8 cellular contexts compared by ENCODE assay signal in the genomic region with DNA sequence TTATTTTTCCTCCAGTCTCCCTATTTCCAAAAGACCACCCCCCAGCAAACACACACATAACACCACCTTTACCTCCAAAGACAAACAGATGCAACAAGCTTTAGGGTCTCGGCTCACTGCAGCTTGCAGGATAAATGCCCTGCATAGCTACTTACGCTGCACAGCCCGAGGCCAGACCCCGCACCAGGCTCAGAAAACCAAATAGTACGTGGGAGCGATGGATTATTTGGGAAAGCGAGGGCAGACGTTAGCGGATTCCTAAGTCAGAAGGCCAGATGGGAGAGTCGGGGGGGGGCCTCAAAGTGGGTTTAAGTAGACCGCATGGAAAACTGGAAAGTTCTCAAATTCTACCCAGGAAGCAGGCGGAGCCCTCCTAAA. TPM values are rescaled to one million over a fixed set of nuclear protein-coding genes. Genes with fewer than 3 reads are reported as not detected.
A peak's percentile ranks its signal among the peaks of the same experiment; 100 is the strongest.
DNase-seq lines count a peak whose midpoint lies in the region; ATAC-seq and TF ChIP-seq lines count a peak whose summit lies in the region.

No MANE protein-coding gene starts in this region.

- H3K27ac ChIP-seq in GM23248, result peak overlapping the region; percentile 30
- H3K27ac ChIP-seq in SK-N-MC, result peak overlapping the region; percentile 51

- in situ Hi-C loops in GM23248 (cut with MboI), result no loop called here

- ATAC-seq in GM21447 (IDR thresholded peaks at IDR 0.05; ENCODE audit: unreplicated experiment) (no peak), HG03045 (IDR thresholded peaks at IDR 0.05; ENCODE audit: unreplicated experiment) (no peak)

- H3K36me3 ChIP-seq in GM23248 (ENCODE audit: low read depth) (no peaks in the 10 kb centered on the region), SK-N-MC (ENCODE audit: insufficient read depth, low read length) (peaks cover 10% of the 10 kb centered on the region)

- peaks cover 14% of the 10 kb centered on the region for H3K27me3 Mint-ChIP-seq in endothelial cell (ENCODE audit: unreplicated experiment)
- H3K27me3 Mint-ChIP-seq in nephron progenitor cell (ENCODE audit: low read depth, poor library complexity), result peaks cover 12% of the 10 kb centered on the region

- H3K9me3 Mint-ChIP-seq in endothelial cell (ENCODE audit: unreplicated experiment), result no peaks in the 10 kb centered on the region
- H3K9me3 Mint-ChIP-seq in nephron progenitor cell, result no peaks in the 10 kb centered on the region

- H3K27ac Mint-ChIP-seq in endothelial cell (ENCODE audit: unreplicated experiment) (peak overlapping the region; percentile 99), nephron progenitor cell (peak overlapping the region; percentile 36)

- 0 to 1% methylated on average over 12 of the region's 12 CpGs for WGBS in GM23248 (ENCODE audit: low coverage in 1 of 2, low lambda C conversion rate in 2 of 2, missing lambda C conversion rate in 2 of 2), 2 experiments

- H3K9ac ChIP-seq in GM23248 (peak overlapping the region; percentile 91), SK-N-MC (ENCODE audit: insufficient read length) (peak overlapping the region; percentile 93)

- H3K4me2 ChIP-seq in GM23248 (ENCODE audit: unreplicated experiment), result peak overlapping the region; percentile 82

- H3K4me3 Mint-ChIP-seq in endothelial cell (ENCODE audit: unreplicated experiment) (peak overlapping the region; percentile 97), nephron progenitor cell (peak overlapping the region; percentile 92)

- DNase-seq in GM23248 (peak; percentile 50), SK-N-MC (ENCODE audit: low read depth, low spot score) (no peak), endothelial cell (ENCODE audit: low spot score) (no peak), nephron progenitor cell (no peak), retina (no peak), T-helper 9 cell (no peak)

- H3F3A ChIP-seq in GM23248 (ENCODE audit: insufficient read depth), result no peaks in the 10 kb centered on the region

- no peaks in the 10 kb centered on the region for H3K9me2 ChIP-seq in GM23248 (ENCODE audit: insufficient read depth)

- H3K36me3 Mint-ChIP-seq in endothelial cell (ENCODE audit: low read depth, unreplicated experiment) (peaks cover 16% of the 10 kb centered on the region), nephron progenitor cell (ENCODE audit: low read depth) (peaks cover 10% of the 10 kb centered on the region)

- H2AFZ ChIP-seq in GM23248, result peak overlapping the region; percentile 94

- TF ChIP-seq CTCF in endothelial cell (IDR thresholded peaks at IDR 0.05; ENCODE audit: unreplicated experiment), result no peak
- TF ChIP-seq CTCF in nephron progenitor cell (IDR thresholded peaks at IDR 0.05), result no peak

- H3K9me3 ChIP-seq in GM23248 (ENCODE audit: low read depth), result no peaks in the 10 kb centered on the region
- no peaks in the 10 kb centered on the region for H3K9me3 ChIP-seq in SK-N-MC (ENCODE audit: low read depth, low read length)

- H3K27me3 ChIP-seq in GM23248 (replicated peaks; ENCODE audit: insufficient read depth), result no peaks in the 10 kb centered on the region

- no peaks in the 10 kb centered on the region for H4K20me1 ChIP-seq in GM23248 (ENCODE audit: insufficient read depth)

- H3K79me2 ChIP-seq in GM23248 (ENCODE audit: insufficient read depth), result peaks cover 56% of the 10 kb centered on the region

- H3K4me3 ChIP-seq in GM23248 (peak overlapping the region; percentile 99), SK-N-MC (peak overlapping the region; percentile 98)

- peaks cover 20% of the 10 kb centered on the region for H3K4me1 Mint-ChIP-seq in endothelial cell (ENCODE audit: unreplicated experiment)
- peaks cover 17% of the 10 kb centered on the region for H3K4me1 Mint-ChIP-seq in nephron progenitor cell

- H3K4me1 ChIP-seq in GM23248 (ENCODE audit: insufficient read depth), result no peaks in the 10 kb centered on the region; the same call in 1 of the 2 replicates

RNA-seq across cellular contexts. Expression of gene SFT2D1, which starts 0.4 kb away (rescaled TPM):
- 51.4 and 75.4 TPM in 2 replicates for total RNA-seq in GM23248 (2014; rRNA removed; shearing (Covaris generic))
- polyA plus RNA-seq in GM23248 (2016; fragmentation: Nextera tagmentation; extraction: Ambion mirVana), result 103 and 115 TPM in 2 replicates
- 29.1 TPM for total RNA-seq in endothelial cell (ENCODE audit: unreplicated experiment)

RNA-seq across cellular contexts. Expression of gene PRR18, which starts 33.7 kb away (rescaled TPM):
- not detected in 2 replicates for total RNA-seq in GM23248 (2014; rRNA removed; shearing (Covaris generic))
- not detected in 2 replicates for polyA plus RNA-seq in GM23248 (2016; fragmentation: Nextera tagmentation; extraction: Ambion mirVana)
- 1.1 TPM for total RNA-seq in endothelial cell (ENCODE audit: unreplicated experiment)

RNA-seq across cellular contexts. Expression of gene MPC1, which starts 40.8 kb away (rescaled TPM):
- total RNA-seq in GM23248 (2014; rRNA removed; shearing (Covaris generic)), result 41.9 and 55.1 TPM in 2 replicates
- 76.1 and 76.2 TPM in 2 replicates for polyA plus RNA-seq in GM23248 (2016; fragmentation: Nextera tagmentation; extraction: Ambion mirVana)
- 23.7 TPM for total RNA-seq in endothelial cell (ENCODE audit: unreplicated experiment)
